Comparison of ENCODE assay signal across 20 cellular contexts in genomic region chr7:148806187-148806586, GRCh38.
"Had no signal": no experiment of that assay in that cellular context is flagged by ENCODE, and none has a peak within 500 bp of the region (broad histone marks: within the 10 kb centered on the region; RNA-seq: fewer than 3 reads in every experiment).

No MANE protein-coding gene starts in this region.

- H3K27ac Mint-ChIP-seq: progenitor cell of endocrine pancreas, type B pancreatic cell had no signal

- H3K27me3 ChIP-seq: esophagus squamous epithelium, left lung, suprapubic skin had no signal

- FAIRE-seq: kidney had no signal

- H3K27me3 Mint-ChIP-seq: brain; central memory CD8-positive, alpha-beta T cell; natural killer cell treated with Interleukin-12 subunit alpha and Interleukin-12 subunit beta and Interleukin-15 and Interleukin-18, amount 100 ng/mL, for 72 hours; progenitor cell of endocrine pancreas; type B pancreatic cell had no signal

- H3K27ac ChIP-seq: coronary artery, esophagus squamous epithelium, left lung, skin epidermis, suprapubic skin had no signal

- H3K4me3 ChIP-seq: coronary artery, esophagus squamous epithelium, left lung, skin epidermis, suprapubic skin had no signal

- H3K9me3 Mint-ChIP-seq: brain; central memory CD8-positive, alpha-beta T cell; natural killer cell treated with Interleukin-12 subunit alpha and Interleukin-12 subunit beta and Interleukin-15 and Interleukin-18, amount 100 ng/mL, for 72 hours; type B pancreatic cell had no signal

- H3K4me1 Mint-ChIP-seq: brain; central memory CD8-positive, alpha-beta T cell had no signal

- ATAC-seq: left lung; natural killer cell treated with Interleukin-12 subunit alpha and Interleukin-12 subunit beta and Interleukin-15 and Interleukin-18, amount 100 ng/mL, for 72 hours; right cardiac atrium had no signal

- H3K4me1 ChIP-seq: esophagus squamous epithelium, left lung, suprapubic skin had no signal

- H3K4me3 Mint-ChIP-seq: brain; central memory CD8-positive, alpha-beta T cell; natural killer cell treated with Interleukin-12 subunit alpha and Interleukin-12 subunit beta and Interleukin-15 and Interleukin-18, amount 100 ng/mL, for 72 hours; type B pancreatic cell had no signal

- DNase-seq: activated CD4-positive, alpha-beta T cell treated with anti-CD3 and anti-CD28 coated beads for 1 hour; activated CD8-positive, alpha-beta memory T cell treated with anti-CD3 and anti-CD28 coated beads, Interleukin-2, amount 50 U/mL, for 48 hours; activated naive CD4-positive, alpha-beta T cell treated with Interleukin-2 at 50 U/mL for 16 hours; esophagus squamous epithelium; hypothalamus; kidney; left lung; mesenchymal stem cell; right cardiac atrium; stimulated activated CD4-positive, alpha-beta T cell treated with anti-CD3 and anti-CD28 coated beads, Interleukin-4, amount 100 ng/mL, for 24 hours; stimulated activated naive CD4-positive, alpha-beta T cell treated with Interleukin-2 at 50 U/mL for 16 hours; T1000 had no signal

- H3K9me3 ChIP-seq: esophagus squamous epithelium, left lung, suprapubic skin had no signal
